21 cellular contexts compared by ENCODE assay signal in the genomic region with DNA sequence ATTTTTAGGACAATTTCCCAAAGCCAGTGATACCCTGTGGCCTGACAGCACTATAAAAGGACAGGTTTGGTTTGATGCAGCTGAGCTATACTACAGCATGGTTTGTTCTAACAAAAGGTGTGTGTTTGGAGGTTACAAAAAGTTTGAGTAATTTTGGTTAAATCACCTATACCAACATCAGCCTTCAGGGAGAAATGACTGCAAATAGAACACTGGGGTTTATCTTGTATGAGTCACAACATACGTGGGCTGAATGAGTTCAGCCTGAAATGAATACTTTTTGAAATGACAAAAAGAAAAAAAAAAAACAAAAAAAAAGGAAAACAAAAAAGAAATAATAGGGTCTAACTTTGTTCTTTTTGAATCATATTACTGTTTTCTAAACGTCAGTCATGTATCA.
A peak's percentile ranks its signal among the peaks of the same experiment; 100 is the strongest.
DNase-seq lines count a peak whose midpoint lies in the region; FAIRE-seq and TF ChIP-seq lines count a peak whose summit lies in the region.
"Had no signal": no experiment of that assay in that cellular context is flagged by ENCODE, and none has a peak within 500 bp of the region (broad histone marks: within the 10 kb centered on the region; RNA-seq: fewer than 3 reads in every experiment).

No MANE protein-coding gene starts in this region.

- peaks cover 1 to 37% (median 5%) of the 10 kb centered on the region in 6 donors for H3K9me3 Mint-ChIP-seq in immature natural killer cell
- H3K9me3 Mint-ChIP-seq: GM23338 had no signal

- no peaks in the 10 kb centered on the region for H3K4me1 Mint-ChIP-seq in immature natural killer cell
- H3K4me1 Mint-ChIP-seq: B cell, CD14-positive monocyte had no signal

- no peaks in the 10 kb centered on the region for H3K36me3 Mint-ChIP-seq in immature natural killer cell
- H3K36me3 Mint-ChIP-seq: CD14-positive monocyte had no signal

- peaks cover 0 to 4% (median 0%) of the 10 kb centered on the region in 3 donors for H3K27me3 Mint-ChIP-seq in immature natural killer cell (ENCODE audit: low read depth in 3 of 3)
- H3K27me3 Mint-ChIP-seq: B cell had no signal

- H3K27ac Mint-ChIP-seq in immature natural killer cell, result no peak overlapping the region
- H3K27ac Mint-ChIP-seq: B cell, CD14-positive monocyte, GM23338 had no signal

- no peak for TF ChIP-seq CTCF in choroid plexus epithelial cell (conservative IDR thresholded peaks at IDR 0.05; ENCODE audit: low read depth, low read length)

- DNase-seq in AG20443 (ENCODE audit: low spot score) (peak; percentile 18), HT1080 (ENCODE audit: low read depth) (peak; percentile 23), choroid plexus epithelial cell (ENCODE audit: low read depth) (peak; percentile 42), frontal cortex (ENCODE audit: low spot score in 2 of 2) (no peak), RCC 7860 (ENCODE audit: low spot score) (no peak), NCI-H69 (lab: John Stamatoyannopoulos, UW) (no peak), immature natural killer cell (no peak)
- no peak for DNase-seq in effector CD8-positive, alpha-beta T cell (lab: John Stamatoyannopoulos, UW)
- DNase-seq: DMS53, NCI-H1694, NCI-H2081, NCI-H446, NCI-H526, OCI-M1 had no signal

- H3K4me3 ChIP-seq in choroid plexus epithelial cell (ENCODE audit: low read depth, low read length), result no peak overlapping the region
- H3K4me3 ChIP-seq: GM23338, HAP-1, SJSA1 had no signal

- FAIRE-seq in frontal cortex (lab: Jason Lieb, UNC) (peak; percentile 42), RCC 7860 (lab: Jason Lieb, UNC) (no peak)
- FAIRE-seq: D721Med, HTR-8/SVneo had no signal

- no peak overlapping the region for H3K4me3 Mint-ChIP-seq in immature natural killer cell
- H3K4me3 Mint-ChIP-seq: B cell, CD14-positive monocyte, GM23338 had no signal

Comparison
In these comparisons a context has a peak if more than half of its experiments do, and no peak if none do; other contexts are left out.
1. DNase-seq: peak in AG20443 (single experiment), HT1080 (single experiment) and choroid plexus epithelial cell (single experiment); none in frontal cortex (0 of 2), effector CD8-positive, alpha-beta T cell (single experiment), RCC 7860 (single experiment), NCI-H69 (single experiment) and immature natural killer cell (0 of 3).